1 cellular context compared by ENCODE assay signal in the genomic region with DNA sequence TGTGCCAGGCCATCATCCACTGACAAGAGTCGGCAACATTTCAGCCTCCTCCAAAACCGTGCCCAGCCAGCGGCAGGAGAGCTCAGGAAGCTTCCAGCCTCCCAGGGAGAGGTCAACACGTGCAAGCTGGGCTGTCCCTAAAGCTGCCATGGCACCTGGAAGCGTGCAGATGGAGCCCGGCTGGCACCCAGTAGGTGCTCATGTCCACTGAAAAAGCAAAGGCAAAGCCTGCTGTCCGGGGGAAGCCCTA.
TF ChIP-seq lines count a peak whose summit lies in the region.

No MANE protein-coding gene starts in this region.

TF ChIP-seq in endothelial cell of umbilical vein, 7 proteins besides CTCF, POLR2A, EP300 and RAD21:
- TF ChIP-seq JUN (IDR thresholded peaks at IDR 0.05; ENCODE audit: borderline replicate concordance, insufficient read depth, insufficient read length, low read depth) (no peak), POLR2AphosphoS5 (IDR thresholded peaks at IDR 0.05; ENCODE audit: insufficient read depth, low read depth, low read length) (no peak)
TF ChIP-seq in endothelial cell of umbilical vein: peak in this region for 0.
